Comparison of ENCODE assay signal across 25 cellular contexts in genomic region chr3:10516835-10517465, GRCh38. TPM values are rescaled to one million over a fixed set of nuclear protein-coding genes. Genes with fewer than 3 reads are reported as not detected.
DNase-seq lines count a peak whose midpoint lies in the region; ATAC-seq and TF ChIP-seq lines count a peak whose summit lies in the region.
"Had no signal": no experiment of that assay in that cellular context is flagged by ENCODE, and none has a peak within 500 bp of the region (broad histone marks: within the 10 kb centered on the region; RNA-seq: fewer than 3 reads in every experiment).

No MANE protein-coding gene starts in this region.

- dilution Hi-C loops in mammary epithelial cell (cut with HindIII; ENCODE audit: low sequenced_read_pairs) = loop anchor here (5.0 kb wide), 2 partner anchors 100 to 390 kb away; no protein-coding TSS in a partner anchor

- no peak overlapping the region for H3K9ac ChIP-seq in mammary epithelial cell (ENCODE audit: insufficient read depth, low read length)
- H3K9ac ChIP-seq: SK-N-SH had no signal

- H3K27ac ChIP-seq in heart left ventricle = peak overlapping the region in 3 of 12 donors; percentile 21 to 52 (median 42)
- H3K27ac ChIP-seq in mammary epithelial cell (ENCODE audit: insufficient read depth, low read depth, low read length) = no peak overlapping the region
- H3K27ac ChIP-seq: gastroesophageal sphincter, RWPE1 had no signal

- H3K9me3 Mint-ChIP-seq in activated CD4-positive, alpha-beta memory T cell treated with anti-CD3 and anti-CD28 coated beads for 36 hours = no peaks in the 10 kb centered on the region
- H3K9me3 Mint-ChIP-seq in activated CD4-positive, alpha-beta memory T cell treated with anti-CD3 and anti-CD28 coated beads, Interleukin-2, amount 10 ng/mL, durations not matched to agents 7 days and 5 days = no peaks in the 10 kb centered on the region
- no peaks in the 10 kb centered on the region for H3K9me3 Mint-ChIP-seq in stimulated activated effector memory CD8-positive, alpha-beta T cell treated with anti-CD3 and anti-CD28 coated beads, Interleukin-12 subunit alpha, Interleukin-12 subunit beta, amount 100 ng/mL, for 72 hours
- H3K9me3 Mint-ChIP-seq: activated CD4-positive, alpha-beta T cell treated with anti-CD3 and anti-CD28 coated beads, Interleukin-2, amount 10 ng/mL, durations not matched to agents 7 days and 5 days; activated T-helper 17 cell treated with anti-CD3 and anti-CD28 coated beads, Interleukin-2, amount 50 U/mL, for 72 hours; CD4-positive, alpha-beta T cell; central memory CD8-positive, alpha-beta T cell; T-helper 1 cell treated with Interleukin-12 subunit alpha and Interleukin-12 subunit beta and Interleukin-4 antibody, amounts not matched to agents 30 μg/mL and 1 μg/mL, for 36 hours had no signal

- DNase-seq in activated CD4-positive, alpha-beta memory T cell treated with anti-CD3 and anti-CD28 coated beads for 36 hours = peak; percentile 6
- DNase-seq in activated CD4-positive, alpha-beta memory T cell treated with anti-CD3 and anti-CD28 coated beads, Interleukin-2, amount 10 ng/mL, durations not matched to agents 7 days and 5 days = no peak
- DNase-seq in NCI-H2227 (lab: John Stamatoyannopoulos, UW; ENCODE audit: unreplicated experiment) (peak; percentile 9), heart left ventricle (peak in 1 of 5 donors; percentile 23), sciatic nerve (ENCODE audit: low spot score) (peak; percentile 47), KG1 (lab: John Stamatoyannopoulos, UW) (no peak), mammary epithelial cell (no peak)
- no peak for DNase-seq in stimulated activated effector memory CD8-positive, alpha-beta T cell treated with anti-CD3 and anti-CD28 coated beads, Interleukin-12 subunit alpha, Interleukin-12 subunit beta, amount 100 ng/mL, for 72 hours (ENCODE audit: low spot score in 2 of 2)
- DNase-seq: activated CD4-positive, alpha-beta T cell treated with anti-CD3 and anti-CD28 coated beads, Interleukin-2, amount 10 ng/mL, durations not matched to agents 7 days and 5 days; anterior cingulate cortex; NCI-H1436; NCI-H446 treated with DMSO at 0.1 percent for 48 hours; SK-N-SH; stimulated activated naive CD8-positive, alpha-beta T cell treated with anti-CD3 and anti-CD28 coated beads, Interleukin-15, Interleukin-2, amounts not matched to agents 100 U/mL and 50 U/mL, for 24 hours had no signal

- CTCF ChIA-PET in activated CD4-positive, alpha-beta memory T cell treated with anti-CD3 and anti-CD28 coated beads for 36 hours (lab: Charles Lee) = no interaction called here
- CTCF ChIA-PET in activated CD4-positive, alpha-beta memory T cell treated with anti-CD3 and anti-CD28 coated beads, Interleukin-2, amount 10 ng/mL, durations not matched to agents 7 days and 5 days (lab: Charles Lee) = no interaction called here
- CTCF ChIA-PET in mammary epithelial cell (lab: Charles Lee; ENCODE audit: low non-redundant PET) = no interaction called here

- in situ Hi-C loops in mammary epithelial cell (cut with MboI; ENCODE audit: low sequenced_read_pairs in 2 of 2) = no loop called here

- H3K36me3 ChIP-seq in heart left ventricle (no peaks in the 10 kb centered on the region), mammary epithelial cell (ENCODE audit: insufficient read depth, low read length) (no peaks in the 10 kb centered on the region)
- H3K36me3 ChIP-seq: gastroesophageal sphincter had no signal

- no peak overlapping the region for H2AFZ ChIP-seq in mammary epithelial cell (ENCODE audit: low read depth, low read length)

- intact Hi-C loops in activated CD4-positive, alpha-beta memory T cell treated with anti-CD3 and anti-CD28 coated beads for 36 hours (cut with micrococcal nuclease) = no loop called here
- intact Hi-C loops in heart left ventricle (cut with DNase I) = no loop called here
- intact Hi-C loops in sciatic nerve (cut with DNase I) = no loop called here
- intact Hi-C loops in mammary epithelial cell (cut with micrococcal nuclease) = no loop called here

- ATAC-seq in heart left ventricle (peak in 3 of 4 donors; percentile 43 to 70 (median 47)), sciatic nerve (no peak)
- no peak for ATAC-seq in stimulated activated effector memory CD8-positive, alpha-beta T cell treated with anti-CD3 and anti-CD28 coated beads, Interleukin-12 subunit alpha, Interleukin-12 subunit beta, amount 100 ng/mL, for 72 hours
- ATAC-seq: activated T-helper 17 cell treated with anti-CD3 and anti-CD28 coated beads, Interleukin-2, amount 50 U/mL, for 72 hours; gastroesophageal sphincter; stimulated activated naive CD8-positive, alpha-beta T cell treated with anti-CD3 and anti-CD28 coated beads, Interleukin-15, Interleukin-2, amounts not matched to agents 100 U/mL and 50 U/mL, for 24 hours had no signal

- no peaks in the 10 kb centered on the region for H3K4me1 Mint-ChIP-seq in activated CD4-positive, alpha-beta memory T cell treated with anti-CD3 and anti-CD28 coated beads for 36 hours (ENCODE audit: low read depth)
- H3K4me1 Mint-ChIP-seq in activated CD4-positive, alpha-beta memory T cell treated with anti-CD3 and anti-CD28 coated beads, Interleukin-2, amount 10 ng/mL, durations not matched to agents 7 days and 5 days = no peaks in the 10 kb centered on the region
- peaks cover 9% of the 10 kb centered on the region for H3K4me1 Mint-ChIP-seq in stimulated activated effector memory CD8-positive, alpha-beta T cell treated with anti-CD3 and anti-CD28 coated beads, Interleukin-12 subunit alpha, Interleukin-12 subunit beta, amount 100 ng/mL, for 72 hours
- H3K4me1 Mint-ChIP-seq: activated CD4-positive, alpha-beta T cell treated with anti-CD3 and anti-CD28 coated beads, Interleukin-2, amount 10 ng/mL, durations not matched to agents 7 days and 5 days; activated T-helper 17 cell treated with anti-CD3 and anti-CD28 coated beads, Interleukin-2, amount 50 U/mL, for 72 hours; central memory CD8-positive, alpha-beta T cell had no signal

- no peak overlapping the region for H3K4me3 Mint-ChIP-seq in activated CD4-positive, alpha-beta memory T cell treated with anti-CD3 and anti-CD28 coated beads for 36 hours
- H3K4me3 Mint-ChIP-seq in activated CD4-positive, alpha-beta memory T cell treated with anti-CD3 and anti-CD28 coated beads, Interleukin-2, amount 10 ng/mL, durations not matched to agents 7 days and 5 days = no peak overlapping the region
- no peak overlapping the region for H3K4me3 Mint-ChIP-seq in stimulated activated effector memory CD8-positive, alpha-beta T cell treated with anti-CD3 and anti-CD28 coated beads, Interleukin-12 subunit alpha, Interleukin-12 subunit beta, amount 100 ng/mL, for 72 hours
- H3K4me3 Mint-ChIP-seq: activated CD4-positive, alpha-beta T cell treated with anti-CD3 and anti-CD28 coated beads, Interleukin-2, amount 10 ng/mL, durations not matched to agents 7 days and 5 days; activated naive CD8-positive, alpha-beta T cell; activated T-helper 17 cell treated with anti-CD3 and anti-CD28 coated beads, Interleukin-2, amount 50 U/mL, for 72 hours; CD4-positive, alpha-beta T cell; central memory CD8-positive, alpha-beta T cell; T-helper 1 cell treated with Interleukin-12 subunit alpha and Interleukin-12 subunit beta and Interleukin-4 antibody, amounts not matched to agents 30 μg/mL and 1 μg/mL, for 36 hours had no signal

- no peak overlapping the region for H3K4me2 ChIP-seq in mammary epithelial cell (ENCODE audit: insufficient read depth, low read depth, low read length)
- H3K4me2 ChIP-seq: SK-N-SH had no signal

- H3K27me3 Mint-ChIP-seq in activated CD4-positive, alpha-beta memory T cell treated with anti-CD3 and anti-CD28 coated beads for 36 hours = peaks cover 7% of the 10 kb centered on the region
- H3K27me3 Mint-ChIP-seq in activated CD4-positive, alpha-beta memory T cell treated with anti-CD3 and anti-CD28 coated beads, Interleukin-2, amount 10 ng/mL, durations not matched to agents 7 days and 5 days = peaks cover 10% of the 10 kb centered on the region

- TF ChIP-seq POLR2A in heart left ventricle (IDR thresholded peaks at IDR 0.05) = no peak

- POLR2A ChIA-PET in activated CD4-positive, alpha-beta memory T cell treated with anti-CD3 and anti-CD28 coated beads for 36 hours (lab: Charles Lee) = no interaction called here
- POLR2A ChIA-PET in activated CD4-positive, alpha-beta memory T cell treated with anti-CD3 and anti-CD28 coated beads, Interleukin-2, amount 10 ng/mL, durations not matched to agents 7 days and 5 days (lab: Charles Lee) = no interaction called here

- no peaks in the 10 kb centered on the region for H4K20me1 ChIP-seq in mammary epithelial cell (ENCODE audit: insufficient read depth, low read length)

- no peaks in the 10 kb centered on the region for H3K9me3 ChIP-seq in heart left ventricle
- no peaks in the 10 kb centered on the region for H3K9me3 ChIP-seq in mammary epithelial cell (replicated peaks; ENCODE audit: insufficient read depth, low read length)
- H3K9me3 ChIP-seq: gastroesophageal sphincter, SK-N-SH had no signal

- H3K27ac Mint-ChIP-seq in activated CD4-positive, alpha-beta memory T cell treated with anti-CD3 and anti-CD28 coated beads for 36 hours = no peak overlapping the region
- H3K27ac Mint-ChIP-seq in activated CD4-positive, alpha-beta memory T cell treated with anti-CD3 and anti-CD28 coated beads, Interleukin-2, amount 10 ng/mL, durations not matched to agents 7 days and 5 days = no peak overlapping the region
- no peak overlapping the region for H3K27ac Mint-ChIP-seq in stimulated activated effector memory CD8-positive, alpha-beta T cell treated with anti-CD3 and anti-CD28 coated beads, Interleukin-12 subunit alpha, Interleukin-12 subunit beta, amount 100 ng/mL, for 72 hours
- H3K27ac Mint-ChIP-seq: activated CD4-positive, alpha-beta T cell treated with anti-CD3 and anti-CD28 coated beads, Interleukin-2, amount 10 ng/mL, durations not matched to agents 7 days and 5 days; activated naive CD8-positive, alpha-beta T cell; activated T-helper 17 cell treated with anti-CD3 and anti-CD28 coated beads, Interleukin-2, amount 50 U/mL, for 72 hours; CD4-positive, alpha-beta T cell; progenitor cell of endocrine pancreas; T-helper 1 cell treated with Interleukin-12 subunit alpha and Interleukin-12 subunit beta and Interleukin-4 antibody, amounts not matched to agents 30 μg/mL and 1 μg/mL, for 36 hours had no signal

- no TSS peak for BruUV-seq in mammary epithelial cell (replicated peaks; lab: Mats Ljungman, UMichigan)

- no peaks in the 10 kb centered on the region for H3K36me3 Mint-ChIP-seq in activated CD4-positive, alpha-beta memory T cell treated with anti-CD3 and anti-CD28 coated beads for 36 hours
- no peaks in the 10 kb centered on the region for H3K36me3 Mint-ChIP-seq in activated CD4-positive, alpha-beta memory T cell treated with anti-CD3 and anti-CD28 coated beads, Interleukin-2, amount 10 ng/mL, durations not matched to agents 7 days and 5 days (ENCODE audit: low read depth)
- H3K36me3 Mint-ChIP-seq in stimulated activated effector memory CD8-positive, alpha-beta T cell treated with anti-CD3 and anti-CD28 coated beads, Interleukin-12 subunit alpha, Interleukin-12 subunit beta, amount 100 ng/mL, for 72 hours = no peaks in the 10 kb centered on the region
- H3K36me3 Mint-ChIP-seq: activated naive CD8-positive, alpha-beta T cell had no signal

- H3K4me3 ChIP-seq in heart left ventricle (no peak overlapping the region), mammary epithelial cell (replicated peaks in 1 of 3; ENCODE audit: insufficient read depth in 1 of 3, low read depth in 2 of 3, low read length in 3 of 3) (no peak overlapping the region)
- H3K4me3 ChIP-seq: gastroesophageal sphincter, lung had no signal

- H3K27me3 ChIP-seq in heart left ventricle (peaks cover 0 to 4% (median 0%) of the 10 kb centered on the region in 9 donors), mammary epithelial cell (ENCODE audit: insufficient read depth, low read length) (peaks cover 6% of the 10 kb centered on the region)

- 15 to 33% (median 24%) methylated on average over 4 to 9 of the region's 9 CpGs for WGBS in heart left ventricle, 4 donors
- WGBS in mammary epithelial cell (ENCODE audit: low coverage, missing lambda C conversion rate) = 51% methylated on average over 9 of the region's 9 CpGs

- TF ChIP-seq CTCF in heart left ventricle (IDR thresholded peaks at IDR 0.05) (no peak), mammary epithelial cell (conservative IDR thresholded peaks at IDR 0.05 in 1 of 2, IDR thresholded peaks at IDR 0.05 in 1 of 2; ENCODE audit: extremely low read depth in 1 of 2, insufficient read depth in 1 of 2, low read depth in 1 of 2, low read length in 2 of 2) (no peak)

- H3K4me1 ChIP-seq in heart left ventricle (peaks cover 0 to 32% (median 8%) of the 10 kb centered on the region in 12 donors), mammary epithelial cell (ENCODE audit: insufficient read depth, low read length) (no peaks in the 10 kb centered on the region)
- H3K4me1 ChIP-seq: gastroesophageal sphincter had no signal

- H3K79me2 ChIP-seq in mammary epithelial cell (ENCODE audit: insufficient read depth, low read length) = no peaks in the 10 kb centered on the region

RNA-seq across cellular contexts. Expression of gene ATP2B2, which starts 11.6 kb away (rescaled TPM):
- total RNA-seq in activated CD4-positive, alpha-beta memory T cell treated with anti-CD3 and anti-CD28 coated beads for 36 hours = under 1 TPM in 1 of 2 experiments, not detected in 1; 0.05 TPM
- total RNA-seq in activated CD4-positive, alpha-beta memory T cell treated with anti-CD3 and anti-CD28 coated beads, Interleukin-2, amount 10 ng/mL, durations not matched to agents 7 days and 5 days = not detected
- total RNA-seq in heart left ventricle (under 1 TPM in 6 of 9 donors, not detected in 3; 0.07 to 0.35 (median 0.16) TPM), sciatic nerve (1.4 TPM), mammary epithelial cell (not detected)
- polyA plus RNA-seq in heart left ventricle (under 1 TPM; 0.01 to 0.08 TPM), mammary epithelial cell (not detected)
- polyA minus RNA-seq in mammary epithelial cell = not detected
- total RNA-seq: activated CD4-positive, alpha-beta T cell treated with anti-CD3 and anti-CD28 coated beads, Interleukin-2, amount 10 ng/mL, durations not matched to agents 7 days and 5 days; activated T-helper 17 cell treated with anti-CD3 and anti-CD28 coated beads, Interleukin-2, amount 50 U/mL, for 72 hours; CD4-positive, alpha-beta T cell; Daoy; dermis microvascular lymphatic vessel endothelial cell had no signal
- polyA plus RNA-seq: lung had no signal

Comparison
In these comparisons a context has a peak if more than half of its experiments do, and no peak if none do; other contexts are left out.
1. DNase-seq: peak in activated CD4-positive, alpha-beta memory T cell treated with anti-CD3 and anti-CD28 coated beads for 36 hours (single experiment), NCI-H2227 (single experiment) and sciatic nerve (single experiment); none in activated CD4-positive, alpha-beta memory T cell treated with anti-CD3 and anti-CD28 coated beads, Interleukin-2, amount 10 ng/mL, durations not matched to agents 7 days and 5 days (single experiment), KG1 (single experiment), mammary epithelial cell (single experiment) and stimulated activated effector memory CD8-positive, alpha-beta T cell treated with anti-CD3 and anti-CD28 coated beads, Interleukin-12 subunit alpha, Interleukin-12 subunit beta, amount 100 ng/mL, for 72 hours (0 of 2).
2. ATAC-seq: peak in heart left ventricle (3 of 4); none in sciatic nerve (single experiment) and stimulated activated effector memory CD8-positive, alpha-beta T cell treated with anti-CD3 and anti-CD28 coated beads, Interleukin-12 subunit alpha, Interleukin-12 subunit beta, amount 100 ng/mL, for 72 hours (single experiment).